ENCODE assay signal across 15 cellular contexts in genomic region chr22:31726692-31727091, GRCh38. TPM values are rescaled to one million over a fixed set of nuclear protein-coding genes. Genes with fewer than 3 reads are reported as not detected.
DNase-seq lines count a peak whose midpoint lies in the region; ATAC-seq and TF ChIP-seq lines count a peak whose summit lies in the region.
"Had no signal": no experiment of that assay in that cellular context is flagged by ENCODE, and none has a peak within 500 bp of the region (broad histone marks: within the 10 kb centered on the region; RNA-seq: fewer than 3 reads in every experiment).

No MANE protein-coding gene starts in this region.

- H3K27ac Mint-ChIP-seq in nephron progenitor cell, result peak overlapping the region; percentile 29
- H3K27ac Mint-ChIP-seq: CD8-positive, alpha-beta T cell; H9 had no signal

- H3K9me3 Mint-ChIP-seq in nephron progenitor cell, result peaks cover 3% of the 10 kb centered on the region
- H3K9me3 Mint-ChIP-seq: CD14-positive monocyte; CD8-positive, alpha-beta T cell had no signal

- TF ChIP-seq CTCF in ascending aorta (IDR thresholded peaks at IDR 0.05) (no peak), gastroesophageal sphincter (IDR thresholded peaks at IDR 0.05) (no peak), nephron progenitor cell (IDR thresholded peaks at IDR 0.05) (no peak)

- H3K4me3 Mint-ChIP-seq in nephron progenitor cell, result no peak overlapping the region
- H3K4me3 Mint-ChIP-seq: CD14-positive monocyte; CD8-positive, alpha-beta T cell; H9 had no signal

- no peaks in the 10 kb centered on the region for H3K27me3 Mint-ChIP-seq in nephron progenitor cell (ENCODE audit: low read depth, poor library complexity)

- peaks cover 52% of the 10 kb centered on the region for H3K36me3 Mint-ChIP-seq in nephron progenitor cell (ENCODE audit: low read depth)

- H3K4me1 ChIP-seq in ascending aorta (peaks cover 0 to 7% of the 10 kb centered on the region in 2 donors), gastroesophageal sphincter (peaks cover 0 to 18% (median 0%) of the 10 kb centered on the region in 3 donors)
- H3K4me1 ChIP-seq: A549 had no signal

- ATAC-seq in gastroesophageal sphincter (peak; percentile 28), left cardiac atrium (peak; percentile 50 to 55), GM18907 (IDR thresholded peaks at IDR 0.05; ENCODE audit: unreplicated experiment) (no peak), GM18517 (IDR thresholded peaks at IDR 0.05; ENCODE audit: unreplicated experiment) (no peak)
- ATAC-seq: A549; CD8-positive, alpha-beta T cell; GM12878 had no signal

- H3K4me3 ChIP-seq in ascending aorta (no peak overlapping the region), gastroesophageal sphincter (no peak overlapping the region)
- H3K4me3 ChIP-seq: A549, GM12878 had no signal

- H3K9me3 ChIP-seq in ascending aorta (no peaks in the 10 kb centered on the region), gastroesophageal sphincter (no peaks in the 10 kb centered on the region)
- H3K9me3 ChIP-seq: A549 had no signal

- WGBS in gastroesophageal sphincter (ENCODE audit: low coverage in 1 of 2), 2 donors, result 24 to 37% methylated on average over 2 to 3 of the region's 3 CpGs

- H3K27me3 ChIP-seq in ascending aorta (no peaks in the 10 kb centered on the region), gastroesophageal sphincter (no peaks in the 10 kb centered on the region)

- TF ChIP-seq EP300 in gastroesophageal sphincter (IDR thresholded peaks at IDR 0.05), result no peak

- no peak for TF ChIP-seq POLR2A in gastroesophageal sphincter (IDR thresholded peaks at IDR 0.05)

- H3K36me3 ChIP-seq in ascending aorta (peaks cover 11 to 20% of the 10 kb centered on the region in 2 donors), gastroesophageal sphincter (peaks cover 0 to 47% of the 10 kb centered on the region in 2 donors)

- no peaks in the 10 kb centered on the region for H3K4me1 Mint-ChIP-seq in nephron progenitor cell
- H3K4me1 Mint-ChIP-seq: CD14-positive monocyte had no signal

- H3K27ac ChIP-seq in ascending aorta (peak overlapping the region; percentile 70 to 77), gastroesophageal sphincter (peak overlapping the region in 1 of 4 donors; percentile 51)
- H3K27ac ChIP-seq: A549 had no signal

- intact Hi-C loops in ascending aorta (cut with DNase I), result no loop called here
- intact Hi-C loops in left cardiac atrium (cut with DNase I), result no loop called here

- DNase-seq in ascending aorta (ENCODE audit: low spot score in 2 of 2), result no peak
- no peak for DNase-seq in left cardiac atrium
- no peak for DNase-seq in nephron progenitor cell
- no peak for DNase-seq in GDM1 (lab: John Stamatoyannopoulos, UW)
- DNase-seq: CD8-positive, alpha-beta T cell; COR-L47; DMS53; GOT3; H9 had no signal

RNA-seq across cellular contexts. Expression of gene PRR14L, which starts 23.2 kb away (rescaled TPM):
- total RNA-seq in ascending aorta, result 17.2 TPM
- 10 to 100 TPM; 16.0 to 24.5 (median 19.0) TPM for total RNA-seq in gastroesophageal sphincter
- total RNA-seq in left cardiac atrium, result 10 to 100 TPM; 21.2 to 23.6 TPM

RNA-seq across cellular contexts. Expression of gene DEPDC5, which starts 27.1 kb away (rescaled TPM):
- total RNA-seq in ascending aorta (5.2 TPM), gastroesophageal sphincter (10 to 100 TPM; 10.5 to 27.9 (median 16.0) TPM), left cardiac atrium (10 to 100 TPM; 12.2 to 14.7 TPM)

Comparison
In these comparisons a context has a peak if more than half of its experiments do, and no peak if none do; other contexts are left out.
1. ATAC-seq: peak in gastroesophageal sphincter (single experiment) and left cardiac atrium (2 of 2); none in GM18907 (single experiment) and GM18517 (single experiment).